In the genomic region with DNA sequence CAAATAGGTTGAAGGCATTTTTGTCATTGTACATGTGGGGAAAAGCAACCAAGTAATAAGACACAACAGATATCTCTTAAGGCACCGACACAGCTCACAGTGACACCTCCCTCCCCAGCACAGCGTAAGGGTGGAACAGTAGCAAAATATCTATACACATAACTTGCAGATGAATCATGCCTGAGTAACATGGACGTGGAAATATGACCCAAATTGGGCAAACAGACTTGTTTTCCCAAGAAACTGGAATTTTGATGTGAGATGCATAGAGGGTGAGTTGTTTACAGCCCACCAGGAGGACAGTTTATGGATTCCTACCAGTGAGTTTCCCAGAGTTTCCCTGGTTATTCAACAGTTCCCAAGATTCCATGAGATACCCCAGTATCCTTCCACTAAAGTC, we compare ENCODE assay signal across 14 cellular contexts. TPM values are rescaled to one million over a fixed set of nuclear protein-coding genes. Genes with fewer than 3 reads are reported as not detected.
DNase-seq lines count a peak whose midpoint lies in the region; ATAC-seq and TF ChIP-seq lines count a peak whose summit lies in the region.
"Had no signal": no experiment of that assay in that cellular context is flagged by ENCODE, and none has a peak within 500 bp of the region (broad histone marks: within the 10 kb centered on the region; RNA-seq: fewer than 3 reads in every experiment).

No MANE protein-coding gene starts in this region.

- H3K9ac ChIP-seq in HCT116 (ENCODE audit: low read length) (no peak overlapping the region), SK-N-SH (no peak overlapping the region), fibroblast of lung (ENCODE audit: insufficient read depth, low read length) (no peak overlapping the region)

- TF ChIP-seq RAD21 in HCT116 (IDR thresholded peaks at IDR 0.05; ENCODE audit: low read depth) (no peak), SK-N-SH (IDR thresholded peaks at IDR 0.05; ENCODE audit: low read length) (no peak)

- H3F3A ChIP-seq in SK-N-SH (replicated peaks; ENCODE audit: insufficient read depth) = peaks cover 9% of the 10 kb centered on the region

- H3K4me1 ChIP-seq in HCT116 (ENCODE audit: control insufficient read depth in 1 of 2, insufficient read depth in 2 of 2, low read length in 2 of 2) (peaks cover 10 to 34% of the 10 kb centered on the region in 2 experiments), SK-N-SH (ENCODE audit: control insufficient read depth in 1 of 2, insufficient read depth in 2 of 2, low read depth in 1 of 2, low read length in 1 of 2) (peaks cover 0 to 19% of the 10 kb centered on the region in 2 experiments; a peak in 2 of 4 replicates), fibroblast of lung (ENCODE audit: control insufficient read depth, extremely low read depth, insufficient read depth, low read length) (peaks cover 4% of the 10 kb centered on the region)

- POLR2A ChIA-PET in HCT116 (lab: Charles Lee) = interaction anchor here (1.4 kb wide), 1 partner anchor 13 kb away, joined by 5 read pairs; no protein-coding TSS in a partner anchor
- POLR2A ChIA-PET in SK-N-SH (lab: Yijun Ruan, JAX) = no interaction called here

- TF ChIP-seq CTCF in HCT116 (IDR thresholded peaks at IDR 0.05 in 2 of 3, conservative IDR thresholded peaks at IDR 0.05 in 1 of 3; ENCODE audit: borderline replicate concordance in 1 of 3, insufficient read depth in 1 of 3, low read depth in 2 of 3, low read length in 2 of 3) = no peak
- no peak for TF ChIP-seq CTCF in SK-N-SH (IDR thresholded peaks at IDR 0.05)
- no peak for TF ChIP-seq CTCF in fibroblast of lung (conservative IDR thresholded peaks at IDR 0.05 in 1 of 2, IDR thresholded peaks at IDR 0.05 in 1 of 2; ENCODE audit: low read depth in 1 of 2, low read length in 2 of 2)

- ATAC-seq in HCT116 (peak; percentile 96), GM21619 (IDR thresholded peaks at IDR 0.05; ENCODE audit: unreplicated experiment) (no peak), HG02981 (IDR thresholded peaks at IDR 0.05; ENCODE audit: unreplicated experiment) (no peak)
- ATAC-seq: sciatic nerve had no signal

- TF ChIP-seq EP300 in SK-N-SH (IDR thresholded peaks at IDR 0.05; ENCODE audit: borderline replicate concordance in 1 of 2, low read depth in 1 of 2, low read length in 1 of 2) = no peak

- H3K27me3 ChIP-seq in HCT116 (ENCODE audit: insufficient read depth, low read length) (no peaks in the 10 kb centered on the region), SK-N-SH (ENCODE audit: insufficient read depth) (no peaks in the 10 kb centered on the region), fibroblast of lung (ENCODE audit: control insufficient read depth, insufficient read depth, low read length) (no peaks in the 10 kb centered on the region)
- H3K27me3 ChIP-seq: hepatocyte had no signal

- H4K20me1 ChIP-seq in HCT116 (ENCODE audit: insufficient read depth) (no peaks in the 10 kb centered on the region), SK-N-SH (ENCODE audit: insufficient read depth) (no peaks in the 10 kb centered on the region), fibroblast of lung (ENCODE audit: control insufficient read depth, extremely low read depth, insufficient read depth, low read length) (no peaks in the 10 kb centered on the region)

- 25% methylated on average over 2 of the region's 3 CpGs for WGBS in SK-N-SH (ENCODE audit: low lambda C conversion rate)

- intact Hi-C loops in HCT116 (cut with micrococcal nuclease) = no loop called here

- no peaks in the 10 kb centered on the region for H3K36me3 ChIP-seq in HCT116 (ENCODE audit: control insufficient read depth in 1 of 2, insufficient read depth in 2 of 2, low read length in 2 of 2)
- peaks cover 0 to 3% of the 10 kb centered on the region in 2 experiments for H3K36me3 ChIP-seq in SK-N-SH (replicated peaks in 1 of 2; ENCODE audit: control insufficient read depth in 1 of 2, insufficient read depth in 2 of 2, low read length in 1 of 2)
- H3K36me3 ChIP-seq in fibroblast of lung (ENCODE audit: control insufficient read depth, insufficient read depth, low read length) = no peaks in the 10 kb centered on the region

- H3K9me3 ChIP-seq in HCT116 (ENCODE audit: control insufficient read depth in 1 of 2, insufficient read depth in 1 of 2, low read depth in 1 of 2, low read length in 2 of 2) (no peaks in the 10 kb centered on the region), SK-N-SH (no peaks in the 10 kb centered on the region), fibroblast of lung (ENCODE audit: control insufficient read depth, insufficient read depth, low read depth, low read length) (no peaks in the 10 kb centered on the region)

- no peak for TF ChIP-seq POLR2A in HCT116 (IDR thresholded peaks at IDR 0.05; ENCODE audit: borderline replicate concordance, extremely low read depth, insufficient read depth, insufficient read length)

- RAD21 ChIA-PET in HCT116 (lab: Charles Lee; ENCODE audit: low non-redundant PET in 1 of 2, low total read pairs in 2 of 2, uncharacterized antibody in 2 of 2, unreplicated experiment in 2 of 2) = no interaction called here

- no TSS peak for BruUV-seq in HCT116 (replicated peaks; lab: Mats Ljungman, UMichigan)

- H3K79me2 ChIP-seq in HCT116 (ENCODE audit: insufficient read depth, low read length) = peaks cover 7% of the 10 kb centered on the region
- peaks cover 17% of the 10 kb centered on the region for H3K79me2 ChIP-seq in SK-N-SH (ENCODE audit: insufficient read depth)
- H3K79me2 ChIP-seq in fibroblast of lung (ENCODE audit: control insufficient read depth, insufficient read depth, low read length) = no peaks in the 10 kb centered on the region

- DNase-seq in HCT116 (ENCODE audit: low read depth, low spot score) = peak; percentile 64
- no peak for DNase-seq in SK-N-SH
- peak; percentile 86 to 97 for DNase-seq in fibroblast of lung (ENCODE audit: low read depth in 2 of 2)
- peak; percentile 62 for DNase-seq in stromal cell of bone marrow (ENCODE audit: low read depth)
- DNase-seq in ureter (ENCODE audit: low spot score) = no peak
- DNase-seq in mesenteric fat pad (ENCODE audit: low spot score) = no peak
- DNase-seq: activated CD4-positive, alpha-beta T cell treated with anti-CD3 and anti-CD28 coated beads, Interleukin-2, amount 50 U/mL, for 1 hour; GOT3; NCI-H524 had no signal

- CTCF ChIA-PET in HCT116 (lab: Charles Lee) = interaction anchor here (0.7 kb wide), 1 partner anchor 34 kb away, joined by 3 read pairs; no protein-coding TSS in a partner anchor
- CTCF ChIA-PET in SK-N-SH (lab: Yijun Ruan, JAX) = interaction anchor here (1.1 kb wide), 1 partner anchor 34 kb away, joined by 8 read pairs; no protein-coding TSS in a partner anchor

- H2AFZ ChIP-seq in HCT116 (ENCODE audit: low read depth, low read length, poor library complexity, severe bottlenecking) = no peak overlapping the region
- H2AFZ ChIP-seq in SK-N-SH (ENCODE audit: low read depth) = no peak overlapping the region
- H2AFZ ChIP-seq in fibroblast of lung (ENCODE audit: low read length) = no peak overlapping the region
- H2AFZ ChIP-seq: hepatocyte had no signal

- H3K27ac ChIP-seq in HCT116 (ENCODE audit: low read depth, low read length) (peak overlapping the region; percentile 8; the same call in 1 of the 2 replicates), SK-N-SH (ENCODE audit: low read depth in 2 of 2, low read length in 1 of 2) (peak overlapping the region in 1 of 2 experiments; percentile 64; a peak in 2 of 4 replicates), fibroblast of lung (ENCODE audit: insufficient read depth, low read length) (peak overlapping the region; percentile 2)
- H3K27ac ChIP-seq: hepatocyte had no signal

- no peaks in the 10 kb centered on the region for H3K9me2 ChIP-seq in HCT116 (ENCODE audit: insufficient read depth)
- no peaks in the 10 kb centered on the region for H3K9me2 ChIP-seq in SK-N-SH

- peak overlapping the region in 1 of 2 experiments; percentile 14; a peak in 1 of 4 replicates for H3K4me3 ChIP-seq in HCT116 (replicated peaks in 1 of 2; ENCODE audit: low read depth in 1 of 2, low read length in 2 of 2)
- H3K4me3 ChIP-seq in SK-N-SH (ENCODE audit: low read depth in 2 of 2, low read length in 1 of 2) = no peak overlapping the region
- no peak overlapping the region for H3K4me3 ChIP-seq in fibroblast of lung (replicated peaks in 1 of 4; ENCODE audit: control extremely low read depth in 1 of 4, insufficient read depth in 1 of 4, low read depth in 3 of 4, low read length in 4 of 4)
- H3K4me3 ChIP-seq: coronary artery, hepatocyte had no signal

- peak overlapping the region; percentile 57 for H3K4me2 ChIP-seq in HCT116 (ENCODE audit: low read length)
- H3K4me2 ChIP-seq in SK-N-SH = peak overlapping the region; percentile 1; the same call in 1 of the 2 replicates
- H3K4me2 ChIP-seq in fibroblast of lung (ENCODE audit: extremely low read depth, insufficient read depth, low read length) = peak overlapping the region; percentile 28
- H3K4me2 ChIP-seq: hepatocyte had no signal

TF ChIP-seq in HCT116, 20 proteins besides CTCF, POLR2A, EP300 and RAD21 (continues in another document):
- TF ChIP-seq CEBPB (IDR thresholded peaks at IDR 0.05; ENCODE audit: low read depth) = no peak
- TF ChIP-seq, protein P1, sequence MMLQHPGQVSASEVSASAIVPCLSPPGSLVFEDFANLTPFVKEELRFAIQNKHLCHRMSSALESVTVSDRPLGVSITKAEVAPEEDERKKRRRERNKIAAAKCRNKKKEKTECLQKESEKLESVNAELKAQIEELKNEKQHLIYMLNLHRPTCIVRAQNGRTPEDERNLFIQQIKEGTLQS (IDR thresholded peaks at IDR 0.05) = no peak
- peak; percentile 58; the same call in 1 of the 2 replicates for TF ChIP-seq SRF (IDR thresholded peaks at IDR 0.05; ENCODE audit: low read depth)
- TF ChIP-seq SP1 (IDR thresholded peaks at IDR 0.05; ENCODE audit: low read depth) = peak; percentile 37
- no peak for TF ChIP-seq SIN3A (IDR thresholded peaks at IDR 0.05; ENCODE audit: low read depth)

TF ChIP-seq in SK-N-SH, 30 proteins besides CTCF, POLR2A, EP300 and RAD21 (continues in another document):
- TF ChIP-seq TCF12 (IDR thresholded peaks at IDR 0.05) = peak; percentile 21; the same call in 1 of the 2 replicates
- TF ChIP-seq TAF1 (IDR thresholded peaks at IDR 0.05; ENCODE audit: borderline replicate concordance, low read depth, low read length) = no peak
- no peak for TF ChIP-seq GABPA (IDR thresholded peaks at IDR 0.05; ENCODE audit: low read depth)
- no peak for TF ChIP-seq SMC3 (IDR thresholded peaks at IDR 0.05; ENCODE audit: low read depth, low read length)
- peak; percentile 81 for TF ChIP-seq FOSL2 (IDR thresholded peaks at IDR 0.05; ENCODE audit: borderline replicate concordance, low read depth)
- TF ChIP-seq RFX5 (IDR thresholded peaks at IDR 0.05; ENCODE audit: low read length) = no peak
- peak; percentile 71 for TF ChIP-seq JUND (IDR thresholded peaks at IDR 0.05)

RNA-seq across cellular contexts. Expression of a gene that starts 7.3 kb away (rescaled TPM):
- total RNA-seq in HCT116 (2021; ENCODE audit: unreplicated experiment) = 73.8 TPM
- polyA plus RNA-seq in HCT116 (2012) = 23.5 and 27.4 TPM in 2 replicates
- polyA plus RNA-seq in SK-N-SH (2012; rRNA removed) = 12.8 and 17.5 TPM in 2 replicates
- 21.4 and 23.5 TPM in 2 replicates for polyA plus RNA-seq in SK-N-SH (2012; cell fraction: cytosol; rRNA removed)
- polyA plus RNA-seq in SK-N-SH (2012; cell fraction: nucleus; rRNA removed) = 4.1 and 8.2 TPM in 2 replicates
- 17.2 and 35.0 TPM in 2 replicates for total RNA-seq in fibroblast of lung
- 40.4 and 41.2 TPM in 2 replicates for polyA plus RNA-seq in fibroblast of lung
- polyA plus RNA-seq in fibroblast of lung (2012) = 38.6 and 42.7 TPM in 2 replicates
- 7.3 and 17.3 TPM in 2 replicates for polyA minus RNA-seq in fibroblast of lung (ENCODE audit: low replicate concordance)
- total RNA-seq in ureter = 50.1 TPM
- total RNA-seq in mesenteric fat pad = 40.1 TPM

Comparison
In these comparisons a context has a peak if more than half of its experiments do, and no peak if none do; other contexts are left out.
1. DNase-seq: peak in HCT116 (single experiment), fibroblast of lung (2 of 2) and stromal cell of bone marrow (single experiment); none in SK-N-SH (single experiment), ureter (single experiment) and mesenteric fat pad (single experiment).
2. H3K4me2 ChIP-seq: peak in every context shown above with its lines; median percentile 57 in HCT116; 28 in fibroblast of lung; 1 in SK-N-SH.